In the genomic region with DNA sequence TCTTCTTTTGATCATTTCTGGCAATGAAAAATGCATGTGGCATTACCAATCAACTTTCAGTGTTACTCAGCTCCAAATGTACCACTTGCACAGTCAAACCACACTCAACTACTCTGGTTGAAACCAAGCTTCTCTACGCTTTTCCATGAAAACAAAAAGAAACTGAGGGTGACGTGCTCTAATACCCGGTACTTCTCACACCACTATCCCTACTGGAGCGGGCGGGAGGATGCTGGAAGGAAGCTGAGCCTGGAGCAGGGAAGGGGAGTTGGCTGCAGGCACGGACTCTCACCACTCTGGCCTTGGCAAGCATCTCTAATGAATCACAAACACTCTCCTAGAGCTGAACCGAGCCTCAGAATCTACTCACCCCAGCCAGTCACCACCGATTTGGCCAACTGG, we compare ENCODE assay signal across 1 cellular context.
TF ChIP-seq lines count a peak whose summit lies in the region.

No MANE protein-coding gene starts in this region.

TF ChIP-seq in HepG2, 621 proteins besides CTCF, POLR2A, EP300 and RAD21 (continued from another document):
- TF ChIP-seq ZBTB38 (CRISPR knock-in tag; IDR thresholded peaks at IDR 0.05), result no peak
